Comparison of ENCODE assay signal across 1 cellular context in the genomic region with DNA sequence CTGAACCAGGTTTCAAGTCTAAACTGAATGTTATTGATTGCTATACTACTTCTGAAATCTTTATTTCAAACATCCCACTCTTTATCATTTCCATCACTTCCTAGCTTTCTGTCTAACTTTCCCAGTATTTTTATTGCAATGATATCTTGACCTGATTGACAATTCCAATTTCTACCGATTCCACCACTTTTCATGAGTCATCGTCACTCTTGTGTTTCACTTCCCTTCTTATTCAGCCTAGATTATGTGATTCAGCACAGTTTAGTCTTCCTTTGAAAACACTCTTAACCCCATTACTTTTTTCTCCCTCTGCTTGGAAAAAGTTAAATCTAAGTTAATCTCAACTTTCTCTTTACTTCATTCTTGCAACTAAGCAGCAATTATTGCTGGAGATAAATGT.
TF ChIP-seq lines count a peak whose summit lies in the region.

No MANE protein-coding gene starts in this region.

TF ChIP-seq in endothelial cell of umbilical vein, 7 proteins besides CTCF, POLR2A, EP300 and RAD21 (continued from another document):
- TF ChIP-seq, protein P1, sequence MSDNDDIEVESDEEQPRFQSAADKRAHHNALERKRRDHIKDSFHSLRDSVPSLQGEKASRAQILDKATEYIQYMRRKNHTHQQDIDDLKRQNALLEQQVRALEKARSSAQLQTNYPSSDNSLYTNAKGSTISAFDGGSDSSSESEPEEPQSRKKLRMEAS (IDR thresholded peaks at IDR 0.05; ENCODE audit: insufficient read depth, insufficient read length): no peak
- TF ChIP-seq MYC (IDR thresholded peaks at IDR 0.05; ENCODE audit: low read depth, low read length) (no peak), EZH2 (IDR thresholded peaks at IDR 0.05; ENCODE audit: borderline replicate concordance, low read depth, low read length, severe bottlenecking) (no peak)
